In the genomic region with DNA sequence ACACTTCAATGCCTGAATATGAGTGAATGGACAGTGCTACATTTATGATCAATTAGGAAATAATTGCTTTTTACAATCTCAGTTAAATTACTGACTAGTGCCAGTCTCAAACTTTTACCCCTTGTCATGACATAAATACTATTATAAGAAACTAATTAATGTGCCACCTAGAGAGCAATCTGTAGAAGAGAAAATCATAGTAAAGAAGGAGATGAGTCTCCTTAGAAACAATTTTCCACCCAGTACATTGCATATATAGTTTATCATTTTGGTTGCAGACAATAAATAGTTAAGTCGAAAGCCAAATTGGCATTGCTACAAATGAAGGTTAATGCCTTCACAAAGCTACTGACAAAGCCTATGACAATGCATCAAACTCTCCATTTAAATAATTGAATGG, we compare ENCODE assay signal across 12 cellular contexts.
"Had no signal": no experiment of that assay in that cellular context is flagged by ENCODE, and none has a peak within 500 bp of the region (broad histone marks: within the 10 kb centered on the region; RNA-seq: fewer than 3 reads in every experiment).

No MANE protein-coding gene starts in this region.

- H3K4me1 Mint-ChIP-seq: natural killer cell had no signal

- H3K36me3 ChIP-seq: brain microvascular endothelial cell, esophagus muscularis mucosa, heart left ventricle, upper lobe of right lung had no signal

- H3K27ac ChIP-seq: brain microvascular endothelial cell, esophagus muscularis mucosa, heart left ventricle, upper lobe of right lung had no signal

- H3K4me3 Mint-ChIP-seq: natural killer cell; stimulated activated naive CD8-positive, alpha-beta T cell treated with anti-CD3 and anti-CD28 coated beads, Interleukin-15, Interleukin-2, amounts not matched to agents 100 ng/mL and 50 ng/mL, for 24 hours had no signal

- H3K36me3 Mint-ChIP-seq: activated naive CD4-positive, alpha-beta T cell treated with anti-CD3 and anti-CD28 coated beads, Interleukin-2, amount 50 U/mL, for 72 hours; natural killer cell had no signal

- H3K27me3 Mint-ChIP-seq: stimulated activated naive CD8-positive, alpha-beta T cell treated with anti-CD3 and anti-CD28 coated beads, Interleukin-15, Interleukin-2, amounts not matched to agents 100 ng/mL and 50 ng/mL, for 24 hours had no signal

- H3K9me3 ChIP-seq: esophagus muscularis mucosa, heart left ventricle, upper lobe of right lung had no signal

- H3K4me1 ChIP-seq: heart left ventricle, upper lobe of right lung had no signal

- H3K27ac Mint-ChIP-seq: activated naive CD4-positive, alpha-beta T cell treated with anti-CD3 and anti-CD28 coated beads, Interleukin-2, amount 50 U/mL, for 72 hours; natural killer cell; stimulated activated naive CD8-positive, alpha-beta T cell treated with anti-CD3 and anti-CD28 coated beads, Interleukin-15, Interleukin-2, amounts not matched to agents 100 ng/mL and 50 ng/mL, for 24 hours had no signal

- ATAC-seq: activated naive CD4-positive, alpha-beta T cell treated with anti-CD3 and anti-CD28 coated beads, Interleukin-2, amount 50 U/mL, for 72 hours; heart left ventricle; natural killer cell; upper lobe of right lung had no signal

- H3K9me3 Mint-ChIP-seq: stimulated activated naive CD8-positive, alpha-beta T cell treated with anti-CD3 and anti-CD28 coated beads, Interleukin-15, Interleukin-2, amounts not matched to agents 100 ng/mL and 50 ng/mL, for 24 hours had no signal

- H3K27me3 ChIP-seq: brain microvascular endothelial cell, esophagus muscularis mucosa, heart left ventricle, upper lobe of right lung had no signal

- H3K4me3 ChIP-seq: esophagus muscularis mucosa, heart left ventricle, upper lobe of right lung had no signal

- DNase-seq: activated effector memory CD4-positive, alpha-beta T cell treated with anti-CD3 and anti-CD28 coated beads, Interleukin-2, amount 50 U/mL, for 16 hours; activated T-cell treated with anti-CD3 and anti-CD28 coated beads, Interleukin-2, amount 50 U/mL, for 1 hour; amygdala; brain microvascular endothelial cell; heart left ventricle; natural killer cell; nucleus accumbens; stimulated activated CD4-positive, alpha-beta T cell treated with anti-CD3 and anti-CD28 coated beads, Interleukin-4, amount 100 ng/mL, for 1 hour; upper lobe of right lung had no signal
